23 cellular contexts compared by ENCODE assay signal in the genomic region with DNA sequence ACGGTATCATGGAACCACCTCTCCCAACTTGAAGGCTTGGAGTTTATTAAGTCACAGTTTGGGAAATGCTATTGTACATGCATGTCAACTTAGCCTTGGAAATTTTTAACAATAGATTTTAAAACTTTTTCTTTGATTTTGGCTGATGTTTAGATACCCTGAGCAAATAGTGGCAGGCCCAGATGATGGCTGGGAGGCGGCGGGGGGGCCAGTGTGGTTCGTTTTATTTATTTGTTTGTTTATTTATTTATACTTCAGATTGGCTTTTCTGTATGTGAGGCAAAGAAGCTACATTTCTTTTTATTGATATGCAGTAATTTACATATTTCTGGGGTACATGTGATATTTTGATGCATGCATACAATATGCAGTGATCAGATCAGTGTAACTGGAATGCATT.
DNase-seq lines count a peak whose midpoint lies in the region; ATAC-seq, FAIRE-seq and TF ChIP-seq lines count a peak whose summit lies in the region.
"Had no signal": no experiment of that assay in that cellular context is flagged by ENCODE, and none has a peak within 500 bp of the region (broad histone marks: within the 10 kb centered on the region; RNA-seq: fewer than 3 reads in every experiment).

No MANE protein-coding gene starts in this region.

- peaks cover 0 to under 1% (median 0%) of the 10 kb centered on the region in 11 experiments; a peak in 4 of 22 replicates for H4K20me1 ChIP-seq in BLaER1 treated with 17β-estradiol and CSF1 and Interleukin-3, amounts not matched to agents 10 nM and 100 nM
- H4K20me1 ChIP-seq: BLaER1 had no signal

- H3K4me1 Mint-ChIP-seq in activated T-cell treated with anti-CD3 and anti-CD28 coated beads, Interleukin-2, amount 50 U/mL, for 4 hours (ENCODE audit: low read depth) = no peaks in the 10 kb centered on the region
- no peaks in the 10 kb centered on the region for H3K4me1 Mint-ChIP-seq in activated CD8-positive, alpha-beta memory T cell treated with anti-CD3 and anti-CD28 coated beads, Interleukin-2, amount 10 ng/mL, durations not matched to agents 7 days and 5 days
- H3K4me1 Mint-ChIP-seq: CD14-positive monocyte; CD8-positive, alpha-beta memory T cell had no signal

- H3K27ac ChIP-seq in BLaER1 treated with 17β-estradiol and CSF1 and Interleukin-3, amounts not matched to agents 10 nM and 100 nM = no peak overlapping the region
- H3K27ac ChIP-seq in kidney (ENCODE audit: low read depth in 2 of 2, low read length in 2 of 2) = no peak overlapping the region
- H3K27ac ChIP-seq: 22Rv1, BLaER1 had no signal

- peaks cover 2 to 12% (median 7%) of the 10 kb centered on the region in 11 experiments; a peak in 20 of 22 replicates for H3K27me3 ChIP-seq in BLaER1 treated with 17β-estradiol and CSF1 and Interleukin-3, amounts not matched to agents 10 nM and 100 nM

- CTCF ChIA-PET in activated CD8-positive, alpha-beta memory T cell treated with anti-CD3 and anti-CD28 coated beads, Interleukin-2, amount 10 ng/mL, durations not matched to agents 7 days and 5 days (lab: Charles Lee) = no interaction called here

- no peak for ATAC-seq in activated T-cell treated with anti-CD3 and anti-CD28 coated beads, Interleukin-2, amount 50 U/mL, for 4 hours
- ATAC-seq in activated CD8-positive, alpha-beta memory T cell treated with anti-CD3 and anti-CD28 coated beads, Interleukin-2, amount 10 ng/mL, durations not matched to agents 7 days and 5 days = no peak
- ATAC-seq: GM12878, GM23338, HCT116 had no signal

- in situ Hi-C loops in GM13976 (cut with MboI; ENCODE audit: low sequenced_read_pairs, unreplicated experiment) = loop anchor here (10.0 kb wide), 1 partner anchor 122 kb away; no protein-coding TSS in a partner anchor

- no peak overlapping the region for H3K9ac ChIP-seq in BLaER1 treated with 17β-estradiol and CSF1 and Interleukin-3, amounts not matched to agents 10 nM and 100 nM
- no peak overlapping the region for H3K9ac ChIP-seq in kidney (ENCODE audit: low read length in 2 of 2)
- H3K9ac ChIP-seq: BLaER1 had no signal

- H3K4me3 Mint-ChIP-seq in activated T-cell treated with anti-CD3 and anti-CD28 coated beads, Interleukin-2, amount 50 U/mL, for 4 hours = no peak overlapping the region
- H3K4me3 Mint-ChIP-seq in activated CD8-positive, alpha-beta memory T cell treated with anti-CD3 and anti-CD28 coated beads, Interleukin-2, amount 10 ng/mL, durations not matched to agents 7 days and 5 days = no peak overlapping the region
- H3K4me3 Mint-ChIP-seq: B cell; CD14-positive monocyte; CD4-positive, alpha-beta T cell; CD8-positive, alpha-beta memory T cell; GM23338; H9 had no signal

- peaks cover 32% of the 10 kb centered on the region for H3K27me3 Mint-ChIP-seq in activated T-cell treated with anti-CD3 and anti-CD28 coated beads, Interleukin-2, amount 50 U/mL, for 4 hours (ENCODE audit: low read depth)
- H3K27me3 Mint-ChIP-seq in activated CD8-positive, alpha-beta memory T cell treated with anti-CD3 and anti-CD28 coated beads, Interleukin-2, amount 10 ng/mL, durations not matched to agents 7 days and 5 days = peaks cover 45% of the 10 kb centered on the region

- intact Hi-C loops in kidney (cut with DNase I) (loop anchor here (10.0 kb wide), 1 partner anchor 122 kb away; no protein-coding TSS in a partner anchor), posterior vena cava (cut with DNase I) (loop anchor here (1.0 to 10.0 kb wide), 2 partner anchors 39 to 122 kb away; no protein-coding TSS in a partner anchor)

- H3K27ac Mint-ChIP-seq in activated CD8-positive, alpha-beta memory T cell treated with anti-CD3 and anti-CD28 coated beads, Interleukin-2, amount 10 ng/mL, durations not matched to agents 7 days and 5 days = no peak overlapping the region
- H3K27ac Mint-ChIP-seq: B cell; CD4-positive, alpha-beta T cell; CD8-positive, alpha-beta memory T cell; GM23338 had no signal

- H3K9me3 ChIP-seq in BLaER1 treated with 17β-estradiol and CSF1 and Interleukin-3, amounts not matched to agents 10 nM and 100 nM (replicated peaks in 1 of 11) = no peaks in the 10 kb centered on the region
- H3K9me3 ChIP-seq in kidney (ENCODE audit: control insufficient read depth in 1 of 2, low read length in 2 of 2) = no peaks in the 10 kb centered on the region
- H3K9me3 ChIP-seq: BLaER1 had no signal

- peaks cover 13 to 30% (median 20%) of the 10 kb centered on the region in 10 experiments; a peak in 19 of 20 replicates for H3K4me1 ChIP-seq in BLaER1 treated with 17β-estradiol and CSF1 and Interleukin-3, amounts not matched to agents 10 nM and 100 nM
- H3K4me1 ChIP-seq in kidney (ENCODE audit: control insufficient read depth in 1 of 2, insufficient read depth in 1 of 2, low read depth in 1 of 2, low read length in 2 of 2) = no peaks in the 10 kb centered on the region

- DNase-seq in kidney (peak; percentile 12), posterior vena cava (ENCODE audit: low spot score) (peak; percentile 24), GM13976 (ENCODE audit: low spot score) (no peak)
- no peak for DNase-seq in activated T-cell treated with anti-CD3 and anti-CD28 coated beads, Interleukin-2, amount 50 U/mL, for 4 hours
- no peak for DNase-seq in activated CD8-positive, alpha-beta memory T cell treated with anti-CD3 and anti-CD28 coated beads, Interleukin-2, amount 10 ng/mL, durations not matched to agents 7 days and 5 days
- DNase-seq: CD4-positive, alpha-beta T cell; CD8-positive, alpha-beta memory T cell; DMS 273 treated with DMSO at 0.1 percent for 48 hours; DMS79; EL; GDM1 had no signal

- H3K9me3 Mint-ChIP-seq in activated T-cell treated with anti-CD3 and anti-CD28 coated beads, Interleukin-2, amount 50 U/mL, for 4 hours = no peaks in the 10 kb centered on the region
- H3K9me3 Mint-ChIP-seq in activated CD8-positive, alpha-beta memory T cell treated with anti-CD3 and anti-CD28 coated beads, Interleukin-2, amount 10 ng/mL, durations not matched to agents 7 days and 5 days (ENCODE audit: low read depth) = no peaks in the 10 kb centered on the region
- H3K9me3 Mint-ChIP-seq: CD4-positive, alpha-beta T cell; CD8-positive, alpha-beta memory T cell; GM23338; H9 had no signal

- no peaks in the 10 kb centered on the region for H3K36me3 ChIP-seq in BLaER1 treated with 17β-estradiol and CSF1 and Interleukin-3, amounts not matched to agents 10 nM and 100 nM
- H3K36me3 ChIP-seq in kidney (ENCODE audit: control insufficient read depth in 1 of 2, insufficient read depth in 2 of 2, low read length in 2 of 2) = no peaks in the 10 kb centered on the region
- H3K36me3 ChIP-seq: BLaER1 had no signal

- no peaks in the 10 kb centered on the region for H3K36me3 Mint-ChIP-seq in activated T-cell treated with anti-CD3 and anti-CD28 coated beads, Interleukin-2, amount 50 U/mL, for 4 hours (ENCODE audit: insufficient read depth)
- no peaks in the 10 kb centered on the region for H3K36me3 Mint-ChIP-seq in activated CD8-positive, alpha-beta memory T cell treated with anti-CD3 and anti-CD28 coated beads, Interleukin-2, amount 10 ng/mL, durations not matched to agents 7 days and 5 days
- H3K36me3 Mint-ChIP-seq: CD14-positive monocyte; CD8-positive, alpha-beta memory T cell had no signal

- no peak for TF ChIP-seq CTCF in kidney (IDR thresholded peaks at IDR 0.05; ENCODE audit: borderline replicate concordance, extremely low read depth, insufficient read depth)
- no peak for TF ChIP-seq CTCF in GM13976 (IDR thresholded peaks at IDR 0.05; ENCODE audit: borderline replicate concordance, control extremely low read depth, extremely low read depth, insufficient read depth, missing control alignments)

- H3K4me3 ChIP-seq in BLaER1 treated with 17β-estradiol and CSF1 and Interleukin-3, amounts not matched to agents 10 nM and 100 nM = no peak overlapping the region
- no peak overlapping the region for H3K4me3 ChIP-seq in kidney (ENCODE audit: low read length in 2 of 2)
- H3K4me3 ChIP-seq: BLaER1, GM12878, GM23338 had no signal

- peak overlapping the region in 10 of 11 experiments; percentile 1 to 62 (median 24); a peak in 10 of 22 replicates for H3K4me2 ChIP-seq in BLaER1 treated with 17β-estradiol and CSF1 and Interleukin-3, amounts not matched to agents 10 nM and 100 nM
- H3K4me2 ChIP-seq: GM23338 had no signal

- no peak for FAIRE-seq in kidney (lab: Jason Lieb, UNC)
- FAIRE-seq: A204.1, D721Med, GM12878, GM18507 had no signal

Comparison
In these comparisons a context has a peak if more than half of its experiments do, and no peak if none do; other contexts are left out.
1. DNase-seq: peak in kidney (single experiment) and posterior vena cava (single experiment); none in activated T-cell treated with anti-CD3 and anti-CD28 coated beads, Interleukin-2, amount 50 U/mL, for 4 hours (single experiment), GM13976 (single experiment) and activated CD8-positive, alpha-beta memory T cell treated with anti-CD3 and anti-CD28 coated beads, Interleukin-2, amount 10 ng/mL, durations not matched to agents 7 days and 5 days (single experiment).